9 cellular contexts compared by ENCODE assay signal in the genomic region with DNA sequence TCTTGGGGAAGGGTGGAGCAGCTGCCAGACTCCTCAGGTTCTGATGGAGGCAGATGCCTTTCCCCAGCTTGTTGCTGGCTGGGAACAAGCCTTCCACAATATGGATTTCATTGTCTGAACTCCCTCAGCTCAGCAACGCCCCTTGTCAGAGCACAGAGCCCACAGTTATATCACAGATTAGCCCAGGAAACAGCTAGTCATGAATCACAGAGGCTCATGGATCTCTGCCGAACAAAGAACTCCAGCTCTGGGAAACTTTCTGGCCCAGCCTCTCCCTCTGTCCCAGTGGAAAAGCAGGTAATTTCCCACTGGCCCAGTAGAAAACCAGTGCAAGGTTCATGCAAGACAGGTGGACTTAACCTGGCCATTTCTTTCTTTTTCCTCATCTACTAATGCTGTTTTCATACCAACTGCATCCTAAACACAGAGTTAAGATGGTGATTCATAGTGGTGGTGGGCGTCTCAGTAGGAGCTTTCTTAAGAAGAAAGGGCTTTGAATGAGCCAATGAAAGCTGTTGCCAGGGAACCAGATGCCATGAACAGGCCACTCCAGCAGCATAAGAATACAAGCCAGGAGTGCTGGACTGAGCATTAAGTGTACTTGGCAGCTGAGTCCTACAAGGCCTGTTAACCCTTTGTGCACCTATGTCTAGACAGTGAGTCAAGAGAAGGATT. TPM values are rescaled to one million over a fixed set of nuclear protein-coding genes. Genes with fewer than 3 reads are reported as not detected.
DNase-seq lines count a peak whose midpoint lies in the region; ATAC-seq lines count a peak whose summit lies in the region.
"Had no signal": no experiment of that assay in that cellular context is flagged by ENCODE, and none has a peak within 500 bp of the region (broad histone marks: within the 10 kb centered on the region; RNA-seq: fewer than 3 reads in every experiment).

No MANE protein-coding gene starts in this region.

- DNase-seq in activated CD4-positive, alpha-beta T cell treated with anti-CD3 and anti-CD28 coated beads for 36 hours: peak; percentile 33
- DNase-seq in activated CD4-positive, alpha-beta T cell treated with anti-CD3 and anti-CD28 coated beads, Interleukin-2, amount 50 U/mL, for 48 hours: no peak
- DNase-seq in adipocyte (ENCODE audit: low read depth) (peak; percentile 86), superior temporal gyrus (ENCODE audit: extremely low spot score) (peak; percentile 60), NCI-H2171 treated with DMSO at 0.1 percent for 48 hours (lab: John Stamatoyannopoulos, UW) (no peak)
- no peak for DNase-seq in activated CD4-positive, CD25-positive, alpha-beta regulatory T cell treated with anti-CD3 and anti-CD28 coated beads, Interleukin-2, amount 50 U/mL, for 72 hours

- CTCF ChIA-PET in activated CD4-positive, alpha-beta T cell treated with anti-CD3 and anti-CD28 coated beads for 36 hours (lab: Charles Lee): interaction anchor here (0.5 to 0.9 kb wide), 2 partner anchors 32 to 429 kb away, joined by 3 to 5 read pairs; no protein-coding TSS in a partner anchor

- H3K36me3 ChIP-seq in adipocyte (ENCODE audit: control insufficient read depth, insufficient read depth, low read length, severe bottlenecking) (no peaks in the 10 kb centered on the region), iPS-15b (ENCODE audit: control insufficient read depth, insufficient read depth, low read length) (no peaks in the 10 kb centered on the region)

- no peak overlapping the region for H3K4me3 Mint-ChIP-seq in activated CD4-positive, alpha-beta T cell treated with anti-CD3 and anti-CD28 coated beads for 36 hours
- H3K4me3 Mint-ChIP-seq: IgD-negative memory B cell had no signal

- H3K9me3 Mint-ChIP-seq in activated CD4-positive, alpha-beta T cell treated with anti-CD3 and anti-CD28 coated beads for 36 hours (ENCODE audit: low read depth): no peaks in the 10 kb centered on the region
- H3K9me3 Mint-ChIP-seq: IgD-negative memory B cell had no signal

- H3K9me3 ChIP-seq in adipocyte (ENCODE audit: control insufficient read depth, low read length) (no peaks in the 10 kb centered on the region), iPS-15b (ENCODE audit: control insufficient read depth, insufficient read depth, low read length) (no peaks in the 10 kb centered on the region)

- H3K27ac Mint-ChIP-seq in activated CD4-positive, alpha-beta T cell treated with anti-CD3 and anti-CD28 coated beads for 36 hours: no peak overlapping the region

- H3K27me3 ChIP-seq in adipocyte (replicated peaks; ENCODE audit: control insufficient read depth, insufficient read depth, low read length) (peaks cover 2% of the 10 kb centered on the region), iPS-15b (ENCODE audit: control insufficient read depth, insufficient read depth, low read length) (no peaks in the 10 kb centered on the region)

- intact Hi-C loops in activated CD4-positive, alpha-beta T cell treated with anti-CD3 and anti-CD28 coated beads for 36 hours (cut with DNase I, micrococcal nuclease): loop anchor here in 1 of 2 experiments (5.0 kb wide), 1 partner anchor 202 kb away; no protein-coding TSS in a partner anchor

- H3K9ac ChIP-seq in adipocyte (ENCODE audit: low read length) (no peak overlapping the region), iPS-15b (ENCODE audit: low read depth, low read length) (no peak overlapping the region)

- ATAC-seq in activated CD4-positive, alpha-beta T cell treated with anti-CD3 and anti-CD28 coated beads for 36 hours: peak; percentile 78
- ATAC-seq in GM21390 (IDR thresholded peaks at IDR 0.05; ENCODE audit: unreplicated experiment): no peak

- H3K36me3 Mint-ChIP-seq in activated CD4-positive, alpha-beta T cell treated with anti-CD3 and anti-CD28 coated beads for 36 hours (ENCODE audit: low read depth): no peaks in the 10 kb centered on the region
- H3K36me3 Mint-ChIP-seq: IgD-negative memory B cell had no signal

- peaks cover 13% of the 10 kb centered on the region for H3K4me1 ChIP-seq in adipocyte (ENCODE audit: control insufficient read depth, insufficient read depth, low read length)
- peaks cover 7% of the 10 kb centered on the region for H3K4me1 ChIP-seq in iPS-15b (ENCODE audit: control insufficient read depth, insufficient read depth, low read length)

- H3K4me3 ChIP-seq in adipocyte (ENCODE audit: low read length): no peak overlapping the region
- peak overlapping the region; percentile 16 for H3K4me3 ChIP-seq in iPS-15b (ENCODE audit: low read depth, low read length)

- H3K27me3 Mint-ChIP-seq in activated CD4-positive, alpha-beta T cell treated with anti-CD3 and anti-CD28 coated beads for 36 hours: peaks cover 3% of the 10 kb centered on the region

- peaks cover 4% of the 10 kb centered on the region for H3K4me1 Mint-ChIP-seq in activated CD4-positive, alpha-beta T cell treated with anti-CD3 and anti-CD28 coated beads for 36 hours
- H3K4me1 Mint-ChIP-seq: IgD-negative memory B cell had no signal

- POLR2A ChIA-PET in activated CD4-positive, alpha-beta T cell treated with anti-CD3 and anti-CD28 coated beads for 36 hours (lab: Charles Lee): interaction anchor here (0.5 kb wide), 1 partner anchor 126 kb away, joined by 9 read pairs; no protein-coding TSS in a partner anchor

RNA-seq across cellular contexts. Expression of a gene that starts 8.7 kb away (rescaled TPM):
- not detected for total RNA-seq in activated CD4-positive, alpha-beta T cell treated with anti-CD3 and anti-CD28 coated beads for 36 hours

RNA-seq across cellular contexts. Expression of a gene that starts 30.7 kb away (rescaled TPM):
- under 1 TPM; 0.58 to 0.94 TPM for total RNA-seq in activated CD4-positive, alpha-beta T cell treated with anti-CD3 and anti-CD28 coated beads for 36 hours

Comparison
In these comparisons a context has a peak if more than half of its experiments do, and no peak if none do; other contexts are left out.
1. DNase-seq: peak in activated CD4-positive, alpha-beta T cell treated with anti-CD3 and anti-CD28 coated beads for 36 hours (single experiment), adipocyte (single experiment) and superior temporal gyrus (single experiment); none in activated CD4-positive, alpha-beta T cell treated with anti-CD3 and anti-CD28 coated beads, Interleukin-2, amount 50 U/mL, for 48 hours (0 of 2), activated CD4-positive, CD25-positive, alpha-beta regulatory T cell treated with anti-CD3 and anti-CD28 coated beads, Interleukin-2, amount 50 U/mL, for 72 hours (single experiment) and NCI-H2171 treated with DMSO at 0.1 percent for 48 hours (single experiment).